Comparison of ENCODE assay signal across 8 cellular contexts in genomic region chr19:10424011-10424637, GRCh38. TPM values are rescaled to one million over a fixed set of nuclear protein-coding genes. Genes with fewer than 3 reads are reported as not detected.
DNase-seq lines count a peak whose midpoint lies in the region; ATAC-seq and TF ChIP-seq lines count a peak whose summit lies in the region.

No MANE protein-coding gene starts in this region.

- H3K9ac ChIP-seq in OCI-LY1 (ENCODE audit: low read length) (no peak overlapping the region), fibroblast of lung (ENCODE audit: insufficient read depth, low read length) (no peak overlapping the region)

- H3K27me3 ChIP-seq in OCI-LY1 (ENCODE audit: insufficient read depth, low read length) (peaks cover 6% of the 10 kb centered on the region; the same call in 1 of the 2 replicates), fibroblast of lung (ENCODE audit: control insufficient read depth, insufficient read depth, low read length) (peaks cover 26% of the 10 kb centered on the region), upper lobe of left lung (peaks cover 2 to 36% (median 30%) of the 10 kb centered on the region in 4 donors)

- H3K9me2 ChIP-seq in OCI-LY1 (ENCODE audit: low read depth, low read length), result no peaks in the 10 kb centered on the region

- H3K4me1 ChIP-seq in OCI-LY1 (ENCODE audit: insufficient read depth, low read length, severe bottlenecking) (peaks cover 28% of the 10 kb centered on the region), fibroblast of lung (ENCODE audit: control insufficient read depth, extremely low read depth, insufficient read depth, low read length) (peaks cover 15% of the 10 kb centered on the region), upper lobe of left lung (peaks cover 36 to 65% (median 55%) of the 10 kb centered on the region in 4 donors)

- DNase-seq in D341Med (ENCODE audit: low spot score), result peak; percentile 95
- DNase-seq in activated T-cell treated with anti-CD3 and anti-CD28 coated beads, Interleukin-2, amount 50 U/mL, for 72 hours, result peak; percentile 72 to 81
- peak; percentile 61 to 62 for DNase-seq in fibroblast of lung (ENCODE audit: low read depth in 2 of 2)
- no peak for DNase-seq in naive B cell
- peak; percentile 85 to 96 for DNase-seq in upper lobe of left lung

- peak overlapping the region; percentile 78 to 85 for H3K4me3 Mint-ChIP-seq in activated T-cell treated with anti-CD3 and anti-CD28 coated beads, Interleukin-2, amount 50 U/mL, for 72 hours
- H3K4me3 Mint-ChIP-seq in naive B cell, result peak overlapping the region; percentile 70 to 94 (median 80)

- H3K27ac ChIP-seq in OCI-LY1 (ENCODE audit: low read depth, low read length, poor library complexity, severe bottlenecking) (no peak overlapping the region), fibroblast of lung (ENCODE audit: insufficient read depth, low read length) (no peak overlapping the region), upper lobe of left lung (peak overlapping the region; percentile 8 to 71 (median 48))

- no peaks in the 10 kb centered on the region for H3K9me3 Mint-ChIP-seq in activated T-cell treated with anti-CD3 and anti-CD28 coated beads, Interleukin-2, amount 50 U/mL, for 72 hours
- H3K9me3 Mint-ChIP-seq in naive B cell, result peaks cover 0 to 7% (median 3%) of the 10 kb centered on the region in 7 donors

- TF ChIP-seq POLR2A in upper lobe of left lung (IDR thresholded peaks at IDR 0.05), result peak in 1 of 4 donors; percentile 29

- H3K4me2 ChIP-seq in OCI-LY1 (ENCODE audit: low read length) (peak overlapping the region; percentile 33), fibroblast of lung (ENCODE audit: extremely low read depth, insufficient read depth, low read length) (peak overlapping the region; percentile 81)

- H3K36me3 ChIP-seq in OCI-LY1 (ENCODE audit: insufficient read depth, low read length) (no peaks in the 10 kb centered on the region), fibroblast of lung (ENCODE audit: control insufficient read depth, insufficient read depth, low read length) (no peaks in the 10 kb centered on the region), upper lobe of left lung (no peaks in the 10 kb centered on the region)

- H3K4me1 Mint-ChIP-seq in activated T-cell treated with anti-CD3 and anti-CD28 coated beads, Interleukin-2, amount 50 U/mL, for 72 hours (ENCODE audit: low read depth), result peaks cover 87% of the 10 kb centered on the region
- H3K4me1 Mint-ChIP-seq in naive B cell, result peaks cover 59 to 78% (median 75%) of the 10 kb centered on the region in 3 donors

- peaks cover 41% of the 10 kb centered on the region for H3K27me3 Mint-ChIP-seq in activated T-cell treated with anti-CD3 and anti-CD28 coated beads, Interleukin-2, amount 50 U/mL, for 72 hours (ENCODE audit: low read depth)
- H3K27me3 Mint-ChIP-seq in naive B cell, result peaks cover 33 to 48% (median 36%) of the 10 kb centered on the region in 3 donors

- peak; percentile 88 for TF ChIP-seq CTCF in OCI-LY1 (IDR thresholded peaks at IDR 0.05; ENCODE audit: low read length)
- peak; percentile 67 to 78 for TF ChIP-seq CTCF in fibroblast of lung (conservative IDR thresholded peaks at IDR 0.05 in 1 of 2, IDR thresholded peaks at IDR 0.05 in 1 of 2; ENCODE audit: low read depth in 1 of 2, low read length in 2 of 2)
- TF ChIP-seq CTCF in upper lobe of left lung (IDR thresholded peaks at IDR 0.05), result peak; percentile 89 to 95 (median 95)

- no peaks in the 10 kb centered on the region for H3K9me3 ChIP-seq in OCI-LY1 (ENCODE audit: low read length)
- no peaks in the 10 kb centered on the region for H3K9me3 ChIP-seq in fibroblast of lung (ENCODE audit: control insufficient read depth, insufficient read depth, low read depth, low read length)
- no peaks in the 10 kb centered on the region for H3K9me3 ChIP-seq in upper lobe of left lung

- no peak for TF ChIP-seq EP300 in upper lobe of left lung (IDR thresholded peaks at IDR 0.05)

- H3F3A ChIP-seq in OCI-LY1 (ENCODE audit: insufficient read depth, low read length), result no peaks in the 10 kb centered on the region

- no peak overlapping the region for H3K27ac Mint-ChIP-seq in activated T-cell treated with anti-CD3 and anti-CD28 coated beads, Interleukin-2, amount 50 U/mL, for 72 hours
- peak overlapping the region; percentile 97 to 100 (median 98) for H3K27ac Mint-ChIP-seq in naive B cell

- no peak overlapping the region for H3K4me3 ChIP-seq in OCI-LY1 (ENCODE audit: low read depth, low read length, poor library complexity, severe bottlenecking)
- peak overlapping the region; percentile 31 to 50 (median 44) for H3K4me3 ChIP-seq in fibroblast of lung (replicated peaks in 1 of 4; ENCODE audit: control extremely low read depth in 1 of 4, insufficient read depth in 1 of 4, low read depth in 3 of 4, low read length in 4 of 4)
- H3K4me3 ChIP-seq in upper lobe of left lung, result peak overlapping the region in 3 of 4 donors; percentile 28 to 48 (median 44)

- ATAC-seq in HG03135 (IDR thresholded peaks at IDR 0.05; ENCODE audit: unreplicated experiment), result peak; percentile 27
- peak; percentile 13 to 19 for ATAC-seq in activated T-cell treated with anti-CD3 and anti-CD28 coated beads, Interleukin-2, amount 50 U/mL, for 72 hours (replicated peaks in 1 of 2)
- no peak for ATAC-seq in naive B cell (ENCODE audit: low read depth in 2 of 2)
- ATAC-seq in upper lobe of left lung (ENCODE audit: low FRiP score in 2 of 2), result peak; percentile 87 to 92
- no peak for ATAC-seq in HG03520 (IDR thresholded peaks at IDR 0.05; ENCODE audit: unreplicated experiment)

- 0 to 3% methylated on average over 12 to 27 of the region's 38 CpGs for WGBS in upper lobe of left lung, 2 donors

- no peak overlapping the region for H2AFZ ChIP-seq in OCI-LY1 (ENCODE audit: low read length)
- peak overlapping the region; percentile 43 for H2AFZ ChIP-seq in fibroblast of lung (ENCODE audit: low read length)

- H4K20me1 ChIP-seq in OCI-LY1 (ENCODE audit: insufficient read depth, low read length) (no peaks in the 10 kb centered on the region), fibroblast of lung (ENCODE audit: control insufficient read depth, extremely low read depth, insufficient read depth, low read length) (no peaks in the 10 kb centered on the region)

- peaks cover 6 to 7% of the 10 kb centered on the region in 2 donors for H3K36me3 Mint-ChIP-seq in activated T-cell treated with anti-CD3 and anti-CD28 coated beads, Interleukin-2, amount 50 U/mL, for 72 hours (ENCODE audit: insufficient read depth in 2 of 2)
- peaks cover 6 to 15% of the 10 kb centered on the region in 2 donors for H3K36me3 Mint-ChIP-seq in naive B cell

- H3K79me2 ChIP-seq in OCI-LY1 (ENCODE audit: insufficient read depth, low read length) (no peaks in the 10 kb centered on the region), fibroblast of lung (ENCODE audit: control insufficient read depth, insufficient read depth, low read length) (no peaks in the 10 kb centered on the region)

RNA-seq across cellular contexts. Expression of gene PDE4A, which starts 3.8 kb away (rescaled TPM):
- 10 to 100 TPM; 21.8 to 36.8 TPM for total RNA-seq in activated T-cell treated with anti-CD3 and anti-CD28 coated beads, Interleukin-2, amount 50 U/mL, for 72 hours
- total RNA-seq in fibroblast of lung (3.1 and 4.1 TPM in 2 replicates), upper lobe of left lung (10 to 100 TPM; 22.8 to 38.2 (median 31.2) TPM)
- polyA plus RNA-seq in fibroblast of lung (3.6 and 4.9 TPM in 2 replicates), naive B cell (ENCODE audit: low read depth in 6 of 6) (1 to 10 TPM in 1 of 6 donors, under 1 TPM in 4, not detected in 1; 0.17 to 2.8 (median 0.25) TPM)
- 9.5 TPM in 2 replicates for polyA plus RNA-seq in fibroblast of lung (2012)
- 30.4 and 42.3 TPM in 2 replicates for polyA minus RNA-seq in fibroblast of lung (ENCODE audit: low replicate concordance)

RNA-seq across cellular contexts. Expression of gene CDC37, which starts 20.8 kb away (rescaled TPM):
- 100 to 1,000 TPM; 128 to 137 TPM for total RNA-seq in activated T-cell treated with anti-CD3 and anti-CD28 coated beads, Interleukin-2, amount 50 U/mL, for 72 hours
- total RNA-seq in fibroblast of lung (108 and 129 TPM in 2 replicates), upper lobe of left lung (100 to 1,000 TPM; 104 to 388 (median 169) TPM)
- polyA plus RNA-seq in fibroblast of lung (266 and 342 TPM in 2 replicates), naive B cell (ENCODE audit: low read depth in 6 of 6) (10 to 100 TPM; 43.9 to 73.1 (median 53.9) TPM)
- 177 and 255 TPM in 2 replicates for polyA plus RNA-seq in fibroblast of lung (2012)
- polyA minus RNA-seq in fibroblast of lung (ENCODE audit: low replicate concordance), result 139 and 172 TPM in 2 replicates

RNA-seq across cellular contexts. Expression of gene TYK2, which starts 43.8 kb away (rescaled TPM):
- total RNA-seq in activated T-cell treated with anti-CD3 and anti-CD28 coated beads, Interleukin-2, amount 50 U/mL, for 72 hours, result 100 to 1,000 TPM; 174 to 222 TPM
- 72.4 and 95.5 TPM in 2 replicates for total RNA-seq in fibroblast of lung
- polyA plus RNA-seq in fibroblast of lung, result 17.4 and 24.0 TPM in 2 replicates
- polyA plus RNA-seq in fibroblast of lung (2012), result 44.5 and 59.0 TPM in 2 replicates
- polyA minus RNA-seq in fibroblast of lung (ENCODE audit: low replicate concordance), result 111 and 241 TPM in 2 replicates
- 10 to 100 TPM; 26.1 to 67.7 (median 48.5) TPM for polyA plus RNA-seq in naive B cell (ENCODE audit: low read depth in 6 of 6)
- total RNA-seq in upper lobe of left lung, result 100 to 1,000 TPM in 5 of 6 donors, 10 to 100 TPM in 1; 91.5 to 569 (median 152) TPM

Comparison
In these comparisons a context has a peak if more than half of its experiments do, and no peak if none do; other contexts are left out.
1. ATAC-seq: peak in HG03135 (single experiment), activated T-cell treated with anti-CD3 and anti-CD28 coated beads, Interleukin-2, amount 50 U/mL, for 72 hours (2 of 2) and upper lobe of left lung (2 of 2); none in naive B cell (0 of 2) and HG03520 (single experiment).
2. H3K27ac ChIP-seq: peak in upper lobe of left lung (4 of 4); none in OCI-LY1 (single experiment) and fibroblast of lung (single experiment).
3. Peak in every context shown above with its lines, with median percentiles within 50 percentile points of each other: CTCF ChIP-seq.